Comparison of ENCODE assay signal across 9 cellular contexts in the genomic region with DNA sequence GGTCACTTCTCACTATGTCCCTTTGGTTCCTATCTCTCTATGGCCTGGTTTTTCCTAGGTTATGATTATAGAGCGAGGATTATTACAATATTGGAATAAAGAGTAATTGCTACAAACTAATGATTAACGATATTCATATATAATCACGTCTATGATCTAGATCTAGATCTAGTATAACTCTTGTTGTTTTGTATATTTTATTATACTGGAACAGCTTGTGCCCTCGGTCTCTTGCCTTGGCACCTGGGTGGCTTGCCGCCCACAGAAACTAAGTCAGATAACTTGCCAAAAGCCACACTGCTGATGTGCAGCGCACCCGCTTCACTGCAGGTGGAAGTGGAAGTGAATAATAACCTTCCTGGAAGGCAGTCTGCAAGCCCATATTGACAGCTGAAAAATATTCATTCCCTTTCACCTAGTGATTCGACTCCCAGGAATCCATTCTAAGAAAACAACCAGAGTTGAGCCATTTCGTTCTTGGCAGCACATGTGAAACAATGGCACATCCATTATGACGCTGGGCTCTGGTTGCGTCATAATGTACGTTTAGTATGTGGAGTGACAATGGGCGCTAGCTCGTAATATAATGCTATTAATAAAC. TPM values are rescaled to one million over a fixed set of nuclear protein-coding genes. Genes with fewer than 3 reads are reported as not detected.
DNase-seq lines count a peak whose midpoint lies in the region; ATAC-seq and TF ChIP-seq lines count a peak whose summit lies in the region.
"Had no signal": no experiment of that assay in that cellular context is flagged by ENCODE, and none has a peak within 500 bp of the region (broad histone marks: within the 10 kb centered on the region; RNA-seq: fewer than 3 reads in every experiment).

No MANE protein-coding gene starts in this region.

- no peak for TF ChIP-seq CTCF in gastrocnemius medialis (IDR thresholded peaks at IDR 0.05 in 4 of 5, conservative IDR thresholded peaks at IDR 0.05 in 1 of 5)

- H3K4me1 ChIP-seq in gastrocnemius medialis: peaks cover 4 to 11% of the 10 kb centered on the region in 2 donors

- H3K4me3 ChIP-seq in gastrocnemius medialis: peak overlapping the region; percentile 53 to 73 (median 66)

- no peaks in the 10 kb centered on the region for H3K36me3 ChIP-seq in gastrocnemius medialis

- peaks cover 0 to 6% (median 0%) of the 10 kb centered on the region in 3 donors for H3K27me3 ChIP-seq in gastrocnemius medialis

- intact Hi-C loops in gastrocnemius medialis (cut with DNase I; ENCODE audit: low total_unique reads): loop anchor here (1.0 to 2.0 kb wide), 2 partner anchors 29 to 115 kb away; no protein-coding TSS in a partner anchor

- H3K4me1 Mint-ChIP-seq in activated naive CD8-positive, alpha-beta T cell treated with anti-CD3 and anti-CD28 coated beads, Interleukin-2, amount 50 U/mL, for 24 hours: peaks cover 20% of the 10 kb centered on the region

- H3K27ac Mint-ChIP-seq in activated naive CD8-positive, alpha-beta T cell treated with anti-CD3 and anti-CD28 coated beads, Interleukin-2, amount 50 U/mL, for 24 hours: peak overlapping the region; percentile 76

- peak overlapping the region; percentile 64 to 81 (median 68) for H3K27ac ChIP-seq in gastrocnemius medialis

- ATAC-seq in activated naive CD8-positive, alpha-beta T cell treated with anti-CD3 and anti-CD28 coated beads, Interleukin-2, amount 50 U/mL, for 24 hours: no peak
- ATAC-seq in gastrocnemius medialis: peak; percentile 42 to 51
- ATAC-seq in GM18868 (IDR thresholded peaks at IDR 0.05; ENCODE audit: unreplicated experiment): no peak
- no peak for ATAC-seq in GM18858 (IDR thresholded peaks at IDR 0.05; ENCODE audit: unreplicated experiment)

- peaks cover 13% of the 10 kb centered on the region for H3K27me3 Mint-ChIP-seq in activated naive CD8-positive, alpha-beta T cell treated with anti-CD3 and anti-CD28 coated beads, Interleukin-2, amount 50 U/mL, for 24 hours

- DNase-seq in G401 (ENCODE audit: low spot score) (peak; percentile 35), NCI-H1930 (lab: John Stamatoyannopoulos, UW) (peak; percentile 45 to 49), hepatic stellate cell (ENCODE audit: low spot score) (peak; percentile 83), gastrocnemius medialis (peak in 1 of 2 donors; percentile 34), NCI-H187 (lab: John Stamatoyannopoulos, UW) (no peak)
- no peak for DNase-seq in activated naive CD8-positive, alpha-beta T cell treated with anti-CD3 and anti-CD28 coated beads, Interleukin-2, amount 50 U/mL, for 24 hours

- no peaks in the 10 kb centered on the region for H3K9me3 Mint-ChIP-seq in activated naive CD8-positive, alpha-beta T cell treated with anti-CD3 and anti-CD28 coated beads, Interleukin-2, amount 50 U/mL, for 24 hours

- no peaks in the 10 kb centered on the region for H3K36me3 Mint-ChIP-seq in activated naive CD8-positive, alpha-beta T cell treated with anti-CD3 and anti-CD28 coated beads, Interleukin-2, amount 50 U/mL, for 24 hours (ENCODE audit: low read depth)

- H3K4me3 Mint-ChIP-seq in activated naive CD8-positive, alpha-beta T cell treated with anti-CD3 and anti-CD28 coated beads, Interleukin-2, amount 50 U/mL, for 24 hours: peak overlapping the region; percentile 77

- no peaks in the 10 kb centered on the region for H3K9me3 ChIP-seq in gastrocnemius medialis

- in situ Hi-C loops in G401 (cut with HindIII; ENCODE audit: low sequenced_read_pairs): no loop called here
- in situ Hi-C loops in gastrocnemius medialis (cut with MboI; ENCODE audit: low sequenced_read_pairs in 4 of 4): no loop called here

- no peak for TF ChIP-seq POLR2A in gastrocnemius medialis (IDR thresholded peaks at IDR 0.05)

RNA-seq across cellular contexts. Expression of a gene that starts 0.7 kb away (rescaled TPM):
- 0.54 TPM in 1 of 2 replicates, not detected in the other for total RNA-seq in G401 (2014; rRNA removed; shearing (Covaris generic))
- total RNA-seq in gastrocnemius medialis: 1 to 10 TPM in 1 of 4 donors, under 1 TPM in 1, not detected in 2; 0.44 to 2.0 TPM
- total RNA-seq: T-helper 2 cell treated with Interferon-gamma antibody and Interleukin-4, amounts not matched to agents 100 ng/mL and 5 ng/mL, for 36 hours had no signal

RNA-seq across cellular contexts. Expression of a gene that starts 17.0 kb away (rescaled TPM):
- total RNA-seq in G401 (2014; rRNA removed; shearing (Covaris generic)): 26.5 and 33.4 TPM in 2 replicates
- total RNA-seq in gastrocnemius medialis: 10 to 100 TPM; 34.0 to 54.2 (median 38.7) TPM

RNA-seq across cellular contexts. Expression of a gene that starts 42.0 kb away (rescaled TPM):
- 1.1 TPM in 1 of 2 replicates, not detected in the other for total RNA-seq in G401 (2014; rRNA removed; shearing (Covaris generic))
- 1 to 10 TPM in 1 of 4 donors, not detected in 3; 2.3 TPM for total RNA-seq in gastrocnemius medialis
- total RNA-seq: T-helper 2 cell treated with Interferon-gamma antibody and Interleukin-4, amounts not matched to agents 100 ng/mL and 5 ng/mL, for 36 hours had no signal

Comparison
In these comparisons a context has a peak if more than half of its experiments do, and no peak if none do; other contexts are left out.
1. DNase-seq: peak in G401 (single experiment), NCI-H1930 (2 of 2) and hepatic stellate cell (single experiment); none in activated naive CD8-positive, alpha-beta T cell treated with anti-CD3 and anti-CD28 coated beads, Interleukin-2, amount 50 U/mL, for 24 hours (single experiment) and NCI-H187 (0 of 2).
2. ATAC-seq: peak in gastrocnemius medialis (2 of 2); none in activated naive CD8-positive, alpha-beta T cell treated with anti-CD3 and anti-CD28 coated beads, Interleukin-2, amount 50 U/mL, for 24 hours (single experiment), GM18868 (single experiment) and GM18858 (single experiment).